ENCODE assay signal across 1 cellular context in the genomic region with DNA sequence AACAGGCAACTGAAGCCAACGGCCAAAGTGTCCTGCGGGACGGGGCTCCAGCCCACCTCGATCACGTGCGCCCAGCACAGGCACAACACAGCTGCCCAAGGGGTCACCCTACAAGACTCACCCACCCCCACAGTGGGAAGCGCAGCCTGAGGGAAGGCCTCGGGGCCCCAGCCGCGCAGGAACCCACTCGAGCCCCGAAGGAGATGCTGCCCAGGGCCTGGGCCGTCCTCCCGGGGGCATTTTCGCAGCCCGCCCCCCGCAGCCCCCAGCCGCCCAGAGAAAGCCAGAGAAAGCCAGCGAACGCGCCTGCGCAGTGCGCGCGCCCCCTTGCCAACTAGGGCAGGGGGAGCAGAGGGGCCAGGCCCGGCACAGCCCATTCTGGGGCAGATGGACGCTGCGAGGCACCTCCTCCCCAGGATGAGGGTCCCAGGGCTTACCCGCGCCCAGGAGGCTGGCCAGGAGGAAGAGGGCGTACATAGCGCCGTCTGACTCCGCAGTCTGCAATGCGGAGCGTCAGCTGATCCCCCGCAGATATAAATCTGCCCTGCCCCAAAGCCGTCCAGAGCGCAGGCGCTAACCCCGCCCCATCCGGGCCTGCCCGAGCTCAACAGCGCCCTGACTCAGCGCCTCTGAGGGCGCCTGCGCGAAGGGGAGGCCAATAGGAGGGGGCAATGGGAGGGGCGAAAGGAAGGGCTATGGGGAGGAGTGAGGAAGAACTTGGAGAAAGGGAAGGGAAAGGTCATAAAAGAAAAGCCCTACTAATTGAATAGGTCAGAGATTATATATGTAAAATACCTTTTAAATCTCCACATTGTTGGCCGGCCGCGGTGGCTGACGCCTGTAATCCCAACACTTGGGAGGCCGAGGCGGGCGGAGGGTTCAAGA.
TF ChIP-seq lines count a peak whose summit lies in the region.

A gene (minus strand): TSS at position 507 of the 885 bp plus-strand sequence. CDS start 30 bp downstream, at position 477.

TF ChIP-seq in liver, 16 proteins besides CTCF, POLR2A, EP300 and RAD21 (continued from another document):
- TF ChIP-seq, protein P1, sequence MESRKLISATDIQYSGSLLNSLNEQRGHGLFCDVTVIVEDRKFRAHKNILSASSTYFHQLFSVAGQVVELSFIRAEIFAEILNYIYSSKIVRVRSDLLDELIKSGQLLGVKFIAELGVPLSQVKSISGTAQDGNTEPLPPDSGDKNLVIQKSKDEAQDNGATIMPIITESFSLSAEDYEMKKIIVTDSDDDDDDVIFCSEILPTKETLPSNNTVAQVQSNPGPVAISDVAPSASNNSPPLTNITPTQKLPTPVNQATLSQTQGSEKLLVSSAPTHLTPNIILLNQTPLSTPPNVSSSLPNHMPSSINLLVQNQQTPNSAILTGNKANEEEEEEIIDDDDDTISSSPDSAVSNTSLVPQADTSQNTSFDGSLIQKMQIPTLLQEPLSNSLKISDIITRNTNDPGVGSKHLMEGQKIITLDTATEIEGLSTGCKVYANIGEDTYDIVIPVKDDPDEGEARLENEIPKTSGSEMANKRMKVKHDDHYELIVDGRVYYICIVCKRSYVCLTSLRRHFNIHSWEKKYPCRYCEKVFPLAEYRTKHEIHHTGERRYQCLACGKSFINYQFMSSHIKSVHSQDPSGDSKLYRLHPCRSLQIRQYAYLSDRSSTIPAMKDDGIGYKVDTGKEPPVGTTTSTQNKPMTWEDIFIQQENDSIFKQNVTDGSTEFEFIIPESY (IDR thresholded peaks at IDR 0.05), result peak; percentile 42
- peak in 1 of 2 donors; percentile 64 for TF ChIP-seq GABPA (IDR thresholded peaks at IDR 0.05 in 1 of 2, conservative IDR thresholded peaks at IDR 0.05 in 1 of 2)
- TF ChIP-seq, protein P2, sequence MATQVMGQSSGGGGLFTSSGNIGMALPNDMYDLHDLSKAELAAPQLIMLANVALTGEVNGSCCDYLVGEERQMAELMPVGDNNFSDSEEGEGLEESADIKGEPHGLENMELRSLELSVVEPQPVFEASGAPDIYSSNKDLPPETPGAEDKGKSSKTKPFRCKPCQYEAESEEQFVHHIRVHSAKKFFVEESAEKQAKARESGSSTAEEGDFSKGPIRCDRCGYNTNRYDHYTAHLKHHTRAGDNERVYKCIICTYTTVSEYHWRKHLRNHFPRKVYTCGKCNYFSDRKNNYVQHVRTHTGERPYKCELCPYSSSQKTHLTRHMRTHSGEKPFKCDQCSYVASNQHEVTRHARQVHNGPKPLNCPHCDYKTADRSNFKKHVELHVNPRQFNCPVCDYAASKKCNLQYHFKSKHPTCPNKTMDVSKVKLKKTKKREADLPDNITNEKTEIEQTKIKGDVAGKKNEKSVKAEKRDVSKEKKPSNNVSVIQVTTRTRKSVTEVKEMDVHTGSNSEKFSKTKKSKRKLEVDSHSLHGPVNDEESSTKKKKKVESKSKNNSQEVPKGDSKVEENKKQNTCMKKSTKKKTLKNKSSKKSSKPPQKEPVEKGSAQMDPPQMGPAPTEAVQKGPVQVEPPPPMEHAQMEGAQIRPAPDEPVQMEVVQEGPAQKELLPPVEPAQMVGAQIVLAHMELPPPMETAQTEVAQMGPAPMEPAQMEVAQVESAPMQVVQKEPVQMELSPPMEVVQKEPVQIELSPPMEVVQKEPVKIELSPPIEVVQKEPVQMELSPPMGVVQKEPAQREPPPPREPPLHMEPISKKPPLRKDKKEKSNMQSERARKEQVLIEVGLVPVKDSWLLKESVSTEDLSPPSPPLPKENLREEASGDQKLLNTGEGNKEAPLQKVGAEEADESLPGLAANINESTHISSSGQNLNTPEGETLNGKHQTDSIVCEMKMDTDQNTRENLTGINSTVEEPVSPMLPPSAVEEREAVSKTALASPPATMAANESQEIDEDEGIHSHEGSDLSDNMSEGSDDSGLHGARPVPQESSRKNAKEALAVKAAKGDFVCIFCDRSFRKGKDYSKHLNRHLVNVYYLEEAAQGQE (IDR thresholded peaks at IDR 0.05), result peak; percentile 89
- TF ChIP-seq JUND (IDR thresholded peaks at IDR 0.05), result peak; percentile 81 to 90
- TF ChIP-seq TAF1 (conservative IDR thresholded peaks at IDR 0.05), result peak; percentile 87
- TF ChIP-seq FOXA1 (IDR thresholded peaks at IDR 0.05), result peak; percentile 11
- TF ChIP-seq FOXA2 (IDR thresholded peaks at IDR 0.05), result no peak
